Comparison of ENCODE assay signal across 35 cellular contexts in the genomic region with DNA sequence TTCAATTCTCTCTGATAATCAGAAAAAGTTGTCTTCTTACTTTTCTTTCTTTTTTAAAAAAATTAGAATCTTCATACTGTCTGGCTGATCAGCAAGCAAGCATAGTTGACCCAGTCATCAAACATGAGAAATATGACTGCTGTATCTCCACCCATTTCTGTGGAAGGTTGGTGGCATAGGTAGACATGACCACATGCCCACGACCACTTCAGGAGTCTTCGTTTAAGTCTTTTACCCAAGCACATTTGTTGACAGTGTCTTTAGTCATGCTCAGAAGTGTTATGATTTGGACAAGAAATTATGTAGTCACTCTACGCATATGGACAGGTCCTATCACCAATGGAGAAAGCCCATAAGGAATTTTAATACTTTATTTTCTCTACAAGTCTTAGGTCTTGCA.
"Had no signal": no experiment of that assay in that cellular context is flagged by ENCODE, and none has a peak within 500 bp of the region (broad histone marks: within the 10 kb centered on the region; RNA-seq: fewer than 3 reads in every experiment).

No MANE protein-coding gene starts in this region.

- H3K27ac Mint-ChIP-seq: activated CD4-positive, alpha-beta memory T cell treated with anti-CD3 and anti-CD28 coated beads, Interleukin-2, amount 10 ng/mL, durations not matched to agents 7 days and 5 days; activated CD4-positive, alpha-beta T cell treated with anti-CD3 and anti-CD28 coated beads for 36 hours; activated CD4-positive, alpha-beta T cell treated with anti-CD3 and anti-CD28 coated beads, Interleukin-2, amount 10 ng/mL, durations not matched to agents 7 days and 5 days; activated CD8-positive, alpha-beta memory T cell treated with anti-CD3 and anti-CD28 coated beads, Interleukin-2, amount 10 ng/mL, durations not matched to agents 7 days and 5 days; activated CD8-positive, alpha-beta T cell treated with anti-CD3 and anti-CD28 coated beads, Interleukin-2, amount 10 ng/mL, durations not matched to agents 7 days and 5 days; activated naive CD4-positive, alpha-beta T cell treated with anti-CD3 and anti-CD28 coated beads for 36 hours; activated naive CD4-positive, alpha-beta T cell treated with anti-CD3 and anti-CD28 coated beads, Interleukin-2, amount 50 U/mL, for 72 hours; activated naive CD8-positive, alpha-beta T cell treated with anti-CD3 and anti-CD28 coated beads for 36 hours; T-helper 1 cell treated with Interleukin-12 subunit alpha and Interleukin-12 subunit beta and Interleukin-4 antibody, amounts not matched to agents 30 μg/mL and 1 μg/mL, for 36 hours; T-helper 2 cell treated with Interferon-gamma antibody and Interleukin-4, amounts not matched to agents 5 μg/mL and 100 μg/mL, for 36 hours; WTC11 had no signal

- H3K36me3 ChIP-seq: adrenal gland, brain microvascular endothelial cell, breast epithelium, WERI-Rb-1 had no signal

- H3K27ac ChIP-seq: adrenal gland, body of pancreas, brain microvascular endothelial cell, breast epithelium, WERI-Rb-1 had no signal

- H3K4me3 Mint-ChIP-seq: activated CD4-positive, alpha-beta memory T cell treated with anti-CD3 and anti-CD28 coated beads, Interleukin-2, amount 10 ng/mL, durations not matched to agents 7 days and 5 days; activated CD4-positive, alpha-beta T cell treated with anti-CD3 and anti-CD28 coated beads for 36 hours; activated CD4-positive, alpha-beta T cell treated with anti-CD3 and anti-CD28 coated beads, Interleukin-2, amount 10 ng/mL, durations not matched to agents 7 days and 5 days; activated CD8-positive, alpha-beta memory T cell treated with anti-CD3 and anti-CD28 coated beads, Interleukin-2, amount 10 ng/mL, durations not matched to agents 7 days and 5 days; activated CD8-positive, alpha-beta T cell treated with anti-CD3 and anti-CD28 coated beads, Interleukin-2, amount 10 ng/mL, durations not matched to agents 7 days and 5 days; activated naive CD4-positive, alpha-beta T cell treated with anti-CD3 and anti-CD28 coated beads for 36 hours; activated naive CD8-positive, alpha-beta T cell treated with anti-CD3 and anti-CD28 coated beads for 36 hours; activated T-cell treated with anti-CD3 and anti-CD28 coated beads, Interleukin-2, amount 50 U/mL, for 4 hours; T-helper 1 cell treated with Interleukin-12 subunit alpha and Interleukin-12 subunit beta and Interleukin-4 antibody, amounts not matched to agents 30 μg/mL and 1 μg/mL, for 36 hours; T-helper 2 cell treated with Interferon-gamma antibody and Interleukin-4, amounts not matched to agents 5 μg/mL and 100 μg/mL, for 36 hours; WTC11 had no signal

- H3K4me3 ChIP-seq: adrenal gland, body of pancreas, breast epithelium had no signal

- DNase-seq: activated CD4-positive, alpha-beta memory T cell treated with anti-CD3 and anti-CD28 coated beads, Interleukin-2, amount 10 ng/mL, durations not matched to agents 7 days and 5 days; activated CD4-positive, alpha-beta T cell treated with anti-CD3 and anti-CD28 coated beads for 1 hour; activated CD4-positive, alpha-beta T cell treated with anti-CD3 and anti-CD28 coated beads for 36 hours; activated CD4-positive, alpha-beta T cell treated with anti-CD3 and anti-CD28 coated beads for 48 hours; activated CD4-positive, alpha-beta T cell treated with anti-CD3 and anti-CD28 coated beads, Interleukin-2, amount 10 ng/mL, durations not matched to agents 7 days and 5 days; activated CD4-positive, alpha-beta T cell treated with anti-CD3 and anti-CD28 coated beads, Interleukin-2, amount 50 U/mL, for 48 hours; activated CD4-positive, CD25-positive, alpha-beta regulatory T cell; activated CD8-positive, alpha-beta memory T cell treated with anti-CD3 and anti-CD28 coated beads for 24 hours; activated CD8-positive, alpha-beta memory T cell treated with anti-CD3 and anti-CD28 coated beads, Interleukin-2, amount 10 ng/mL, durations not matched to agents 7 days and 5 days; activated CD8-positive, alpha-beta memory T cell treated with anti-CD3 and anti-CD28 coated beads, Interleukin-2, amount 50 U/mL, for 48 hours; activated CD8-positive, alpha-beta T cell treated with anti-CD3 and anti-CD28 coated beads, Interleukin-2, amount 10 ng/mL, durations not matched to agents 7 days and 5 days; activated effector memory CD4-positive, alpha-beta T cell treated with anti-CD3 and anti-CD28 coated beads, Interleukin-2, amount 50 U/mL, for 16 hours; activated gamma-delta T cell treated with Interleukin-2 at 50 U/mL for 16 hours; activated naive CD4-positive, alpha-beta T cell; activated naive CD4-positive, alpha-beta T cell treated with anti-CD3 and anti-CD28 coated beads for 36 hours; activated naive CD4-positive, alpha-beta T cell treated with anti-CD3 and anti-CD28 coated beads, Interleukin-2, amount 50 U/mL, for 16 hours; activated naive CD8-positive, alpha-beta T cell treated with anti-CD3 and anti-CD28 coated beads for 36 hours; activated T-cell treated with anti-CD3 and anti-CD28 coated beads, Interleukin-2, amount 50 U/mL, for 4 hours; adrenal gland; amniotic stem cell; aorta; body of pancreas; brain microvascular endothelial cell; central memory CD4-positive, alpha-beta T cell; SW 1271; T-helper 1 cell; T-helper 9 cell; WERI-Rb-1 had no signal

- ATAC-seq: activated CD4-positive, alpha-beta T cell treated with anti-CD3 and anti-CD28 coated beads for 36 hours; activated CD4-positive, CD25-positive, alpha-beta regulatory T cell treated with anti-CD3 and anti-CD28 coated beads, Interleukin-2, amount 50 U/mL, for 24 hours; activated CD8-positive, alpha-beta memory T cell treated with anti-CD3 and anti-CD28 coated beads, Interleukin-2, amount 10 ng/mL, durations not matched to agents 7 days and 5 days; activated CD8-positive, alpha-beta T cell treated with anti-CD3 and anti-CD28 coated beads, Interleukin-2, amount 10 ng/mL, durations not matched to agents 7 days and 5 days; activated naive CD4-positive, alpha-beta T cell treated with anti-CD3 and anti-CD28 coated beads, Interleukin-2, amount 50 U/mL, for 72 hours; activated T-cell treated with anti-CD3 and anti-CD28 coated beads, Interleukin-2, amount 50 U/mL, for 4 hours; body of pancreas; WTC11 had no signal

- FAIRE-seq: astrocyte had no signal

- H3K4me1 ChIP-seq: adrenal gland, body of pancreas, breast epithelium had no signal

- H3K27me3 ChIP-seq: adrenal gland, body of pancreas, brain microvascular endothelial cell, breast epithelium had no signal

- H3K9me3 Mint-ChIP-seq: activated naive CD4-positive, alpha-beta T cell treated with anti-CD3 and anti-CD28 coated beads for 36 hours; activated T-cell treated with anti-CD3 and anti-CD28 coated beads, Interleukin-2, amount 50 U/mL, for 4 hours had no signal

- H3K9me3 ChIP-seq: adrenal gland, body of pancreas, breast epithelium had no signal

- H3K27me3 Mint-ChIP-seq: activated CD4-positive, alpha-beta memory T cell treated with anti-CD3 and anti-CD28 coated beads, Interleukin-2, amount 10 ng/mL, durations not matched to agents 7 days and 5 days; activated CD4-positive, alpha-beta T cell treated with anti-CD3 and anti-CD28 coated beads for 36 hours; activated CD4-positive, alpha-beta T cell treated with anti-CD3 and anti-CD28 coated beads, Interleukin-2, amount 10 ng/mL, durations not matched to agents 7 days and 5 days; activated CD8-positive, alpha-beta memory T cell treated with anti-CD3 and anti-CD28 coated beads, Interleukin-2, amount 10 ng/mL, durations not matched to agents 7 days and 5 days had no signal
